Comparison of ENCODE assay signal across 8 cellular contexts in genomic region chr7:32470871-32471270, GRCh38.
"Had no signal": no experiment of that assay in that cellular context is flagged by ENCODE, and none has a peak within 500 bp of the region (broad histone marks: within the 10 kb centered on the region; RNA-seq: fewer than 3 reads in every experiment).

No MANE protein-coding gene starts in this region.

- H3K27ac Mint-ChIP-seq: GM23338, H9, IgD-negative memory B cell had no signal

- H3K4me2 ChIP-seq: GM23338 had no signal

- H3K4me3 ChIP-seq: GM23338 had no signal

- DNase-seq: H9, HCEC 1CT had no signal

- H3K36me3 Mint-ChIP-seq: IgD-negative memory B cell had no signal

- H3K27ac ChIP-seq: HL-60 had no signal

- FAIRE-seq: H1, H54, HepG2 had no signal

- H2AFZ ChIP-seq: GM23338 had no signal

- H3K9me3 Mint-ChIP-seq: IgD-negative memory B cell had no signal

- H3K27me3 Mint-ChIP-seq: IgD-negative memory B cell had no signal

- H3K4me1 Mint-ChIP-seq: GM23338, H9 had no signal

- H3K4me3 Mint-ChIP-seq: GM23338, H9, IgD-negative memory B cell had no signal
